21 cellular contexts compared by ENCODE assay signal in genomic region chr22:48885919-48886305, GRCh38.
A peak's percentile ranks its signal among the peaks of the same experiment; 100 is the strongest.
DNase-seq lines count a peak whose midpoint lies in the region; ATAC-seq and TF ChIP-seq lines count a peak whose summit lies in the region.
"Had no signal": no experiment of that assay in that cellular context is flagged by ENCODE, and none has a peak within 500 bp of the region (broad histone marks: within the 10 kb centered on the region; RNA-seq: fewer than 3 reads in every experiment).

No MANE protein-coding gene starts in this region.

- peaks cover 18% of the 10 kb centered on the region for H3K9me3 Mint-ChIP-seq in HFFc6
- H3K9me3 Mint-ChIP-seq: activated T-cell treated with anti-CD3 and anti-CD28 coated beads, Interleukin-2, amount 50 U/mL, for 4 hours; memory B cell had no signal

- H3K9me3 ChIP-seq in sigmoid colon: no peaks in the 10 kb centered on the region
- H3K9me3 ChIP-seq: HAP-1, neutrophil, psoas muscle had no signal

- H3K27me3 Mint-ChIP-seq in HFFc6 (ENCODE audit: insufficient read depth): peaks cover 5% of the 10 kb centered on the region
- H3K27me3 Mint-ChIP-seq: memory B cell had no signal

- H3K4me3 Mint-ChIP-seq in HFFc6: no peak overlapping the region
- H3K4me3 Mint-ChIP-seq: activated T-cell treated with anti-CD3 and anti-CD28 coated beads, Interleukin-2, amount 50 U/mL, for 4 hours; memory B cell; T-helper 17 cell had no signal

- no peaks in the 10 kb centered on the region; the same call in 1 of the 2 replicates for H3K36me3 Mint-ChIP-seq in HFFc6 (ENCODE audit: low read depth)
- H3K36me3 Mint-ChIP-seq: memory B cell had no signal

- no peak overlapping the region for H3K27ac Mint-ChIP-seq in HFFc6
- H3K27ac Mint-ChIP-seq: memory B cell, T-helper 17 cell had no signal

- H3K4me3 ChIP-seq in coronary artery (no peak overlapping the region), sigmoid colon (no peak overlapping the region)
- H3K4me3 ChIP-seq: HAP-1, psoas muscle, SK-N-MC, skin epidermis had no signal

- peak; percentile 8 for DNase-seq in activated CD4-positive, CD25-positive, alpha-beta regulatory T cell treated with anti-CD3 and anti-CD28 coated beads, Interleukin-2, amount 50 U/mL, for 72 hours
- DNase-seq in NCI-H1105 (lab: John Stamatoyannopoulos, UW) (peak; percentile 57), coronary artery (ENCODE audit: low spot score) (peak; percentile 38), sigmoid colon (peak; percentile 30), HFFc6 (no peak), COR-L47 (lab: John Stamatoyannopoulos, UW) (no peak)
- DNase-seq: activated CD4-positive, alpha-beta T cell treated with anti-CD3 and anti-CD28 coated beads for 4 hours; activated naive CD4-positive, alpha-beta T cell treated with anti-CD3 and anti-CD28 coated beads, Interleukin-2, amount 50 U/mL, for 16 hours; activated T-cell treated with anti-CD3 and anti-CD28 coated beads, Interleukin-2, amount 50 U/mL, for 4 hours; NCI-H187; stimulated activated CD4-positive, alpha-beta T cell treated with anti-CD3 and anti-CD28 coated beads, Interleukin-1b, Interleukin-23, amount 100 ng/mL, for 48 hours; T-helper 17 cell; trophoblast cell had no signal

- no peak for ATAC-seq in activated CD4-positive, CD25-positive, alpha-beta regulatory T cell treated with anti-CD3 and anti-CD28 coated beads, Interleukin-2, amount 50 U/mL, for 24 hours
- no peak for ATAC-seq in GM18520 (IDR thresholded peaks at IDR 0.05; ENCODE audit: unreplicated experiment)
- ATAC-seq: activated T-cell treated with anti-CD3 and anti-CD28 coated beads, Interleukin-2, amount 50 U/mL, for 4 hours; psoas muscle; T-helper 17 cell had no signal

- no peak for TF ChIP-seq CTCF in coronary artery (IDR thresholded peaks at IDR 0.05)
- TF ChIP-seq CTCF in sigmoid colon (IDR thresholded peaks at IDR 0.05): no peak
- TF ChIP-seq CTCF in HFFc6 (IDR thresholded peaks at IDR 0.05): no peak

- H3K4me1 ChIP-seq in sigmoid colon: no peaks in the 10 kb centered on the region
- H3K4me1 ChIP-seq: HAP-1, psoas muscle had no signal

- no peak for TF ChIP-seq POLR2A in sigmoid colon (IDR thresholded peaks at IDR 0.05)

- H3K4me1 Mint-ChIP-seq in HFFc6 (ENCODE audit: low read depth): no peaks in the 10 kb centered on the region
- H3K4me1 Mint-ChIP-seq: memory B cell, T-helper 17 cell had no signal

- no peak overlapping the region for H3K27ac ChIP-seq in coronary artery
- no peak overlapping the region for H3K27ac ChIP-seq in sigmoid colon
- H3K27ac ChIP-seq: neutrophil, psoas muscle, SK-N-MC, skin epidermis had no signal

- no peaks in the 10 kb centered on the region for H3K36me3 ChIP-seq in sigmoid colon
- H3K36me3 ChIP-seq: HAP-1, neutrophil had no signal

- no peak for TF ChIP-seq EP300 in sigmoid colon (IDR thresholded peaks at IDR 0.05)

- intact Hi-C loops in sigmoid colon (cut with DNase I): no loop called here

- peaks cover 2 to 38% (median 27%) of the 10 kb centered on the region in 3 donors for H3K27me3 ChIP-seq in sigmoid colon
- H3K27me3 ChIP-seq: neutrophil had no signal

- 68 to 74% methylated on average over 9 of the region's 9 CpGs for WGBS in sigmoid colon, 2 donors

Comparison
In these comparisons a context has a peak if more than half of its experiments do, and no peak if none do; other contexts are left out.
1. DNase-seq: peak in activated CD4-positive, CD25-positive, alpha-beta regulatory T cell treated with anti-CD3 and anti-CD28 coated beads, Interleukin-2, amount 50 U/mL, for 72 hours (single experiment), NCI-H1105 (single experiment), coronary artery (single experiment) and sigmoid colon (single experiment); none in HFFc6 (single experiment) and COR-L47 (single experiment).